In the genomic region with DNA sequence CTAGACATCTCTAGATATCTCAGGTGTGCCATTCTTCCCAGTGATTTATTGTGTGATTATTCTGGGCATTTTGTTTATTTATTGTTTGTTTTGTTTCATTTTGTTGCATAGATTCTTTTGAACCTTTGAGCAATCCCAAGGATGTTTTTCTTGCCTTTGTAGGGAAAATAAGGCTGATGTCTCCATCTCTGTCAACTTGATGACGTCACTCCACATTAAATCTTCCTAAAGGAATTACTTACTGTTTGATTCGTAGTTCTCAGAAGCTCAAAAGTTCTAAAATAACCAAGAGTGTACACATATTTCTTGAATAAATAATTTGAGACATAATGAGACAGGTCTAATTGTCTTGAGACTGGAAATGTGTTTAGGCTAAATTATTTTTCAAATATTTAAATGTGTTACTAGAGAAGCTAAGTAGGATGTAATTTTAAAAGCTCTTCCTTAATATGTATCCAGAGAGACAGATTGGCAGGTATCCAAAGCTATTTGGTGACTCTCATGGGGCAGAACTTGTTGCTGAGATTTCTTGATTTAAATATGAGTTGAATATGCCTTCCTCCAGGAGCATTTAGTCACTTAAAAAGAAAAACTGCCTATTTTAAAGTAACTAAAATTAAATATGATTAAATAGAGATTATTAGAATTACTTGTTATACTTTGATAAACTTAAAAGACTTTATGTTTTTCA, we compare ENCODE assay signal across 22 cellular contexts.
"Had no signal": no experiment of that assay in that cellular context is flagged by ENCODE, and none has a peak within 500 bp of the region (broad histone marks: within the 10 kb centered on the region; RNA-seq: fewer than 3 reads in every experiment).

No MANE protein-coding gene starts in this region.

- ATAC-seq: activated naive CD4-positive, alpha-beta T cell treated with anti-CD3 and anti-CD28 coated beads, Interleukin-2, amount 50 U/mL, for 72 hours; activated T-cell treated with anti-CD3 and anti-CD28 coated beads, Interleukin-2, amount 50 U/mL, for 72 hours; heart left ventricle; left colon; lower lobe of right lung; right cardiac atrium had no signal

- H3K27me3 ChIP-seq: heart left ventricle, tibial nerve, uterus had no signal

- DNase-seq: activated CD4-positive, alpha-beta T cell treated with anti-CD3 and anti-CD28 coated beads, Interleukin-2, amount 10 ng/mL, durations not matched to agents 7 days and 5 days; activated CD4-positive, CD25-positive, alpha-beta regulatory T cell; activated CD8-positive, alpha-beta memory T cell treated with anti-CD3 and anti-CD28 coated beads, Interleukin-2, amount 50 U/mL, for 48 hours; activated gamma-delta T cell; activated T-cell treated with anti-CD3 and anti-CD28 coated beads, Interleukin-2, amount 50 U/mL, for 72 hours; effector CD4-positive, alpha-beta T cell; heart left ventricle; left colon; lower lobe of right lung; nephron progenitor cell; occipital lobe; right cardiac atrium; small intestine; stimulated activated CD4-positive, alpha-beta T cell treated with anti-CD3 and anti-CD28 coated beads, Interleukin-4, amount 100 ng/mL, for 4 hours; stimulated activated CD8-positive, alpha-beta memory T cell treated with anti-CD3 and anti-CD28 coated beads, Interleukin-4, amount 100 ng/mL, for 48 hours; stimulated activated naive CD4-positive, alpha-beta T cell treated with Interleukin-2 at 50 U/mL for 16 hours; substantia nigra; uterus had no signal

- H3K4me3 ChIP-seq: coronary artery, heart left ventricle, lower lobe of right lung, tibial nerve, uterus had no signal

- FAIRE-seq: endothelial cell of umbilical vein, small intestine had no signal

- H3K4me1 ChIP-seq: heart left ventricle, lower lobe of right lung, uterus had no signal

- H3K9me3 ChIP-seq: lower lobe of right lung, uterus had no signal

- H3K36me3 ChIP-seq: heart left ventricle, lower lobe of right lung, tibial nerve, uterus had no signal

- H3K27ac ChIP-seq: coronary artery, heart left ventricle, lower lobe of right lung, tibial nerve, uterus had no signal
